In the genomic region with DNA sequence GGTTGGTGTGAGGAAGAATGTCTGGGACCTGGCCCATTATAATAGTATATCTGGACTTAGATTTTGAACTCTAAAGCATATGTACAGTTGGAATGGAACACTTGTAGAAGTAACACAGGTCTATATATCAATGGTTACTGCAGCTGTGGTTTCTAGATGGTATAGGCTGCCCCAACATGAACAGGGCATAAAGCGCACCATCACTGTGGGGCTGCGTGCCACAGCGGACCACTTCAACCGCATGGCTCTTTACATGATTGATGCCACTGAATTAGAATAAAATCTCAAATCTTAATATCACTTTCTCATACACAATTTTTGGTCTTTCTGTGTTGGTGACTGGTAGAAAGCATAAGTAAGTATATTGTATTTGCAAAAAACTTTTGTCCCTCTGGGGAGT, we compare ENCODE assay signal across 1 cellular context.
TF ChIP-seq lines count a peak whose summit lies in the region.

No MANE protein-coding gene starts in this region.

TF ChIP-seq in GM12878, 131 proteins besides CTCF, POLR2A, EP300 and RAD21:
- TF ChIP-seq, protein P1, sequence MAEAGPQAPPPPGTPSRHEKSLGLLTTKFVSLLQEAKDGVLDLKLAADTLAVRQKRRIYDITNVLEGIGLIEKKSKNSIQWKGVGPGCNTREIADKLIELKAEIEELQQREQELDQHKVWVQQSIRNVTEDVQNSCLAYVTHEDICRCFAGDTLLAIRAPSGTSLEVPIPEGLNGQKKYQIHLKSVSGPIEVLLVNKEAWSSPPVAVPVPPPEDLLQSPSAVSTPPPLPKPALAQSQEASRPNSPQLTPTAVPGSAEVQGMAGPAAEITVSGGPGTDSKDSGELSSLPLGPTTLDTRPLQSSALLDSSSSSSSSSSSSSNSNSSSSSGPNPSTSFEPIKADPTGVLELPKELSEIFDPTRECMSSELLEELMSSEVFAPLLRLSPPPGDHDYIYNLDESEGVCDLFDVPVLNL (IDR thresholded peaks at IDR 0.05; ENCODE audit: low read depth, low read length): no peak
- TF ChIP-seq, protein P2, sequence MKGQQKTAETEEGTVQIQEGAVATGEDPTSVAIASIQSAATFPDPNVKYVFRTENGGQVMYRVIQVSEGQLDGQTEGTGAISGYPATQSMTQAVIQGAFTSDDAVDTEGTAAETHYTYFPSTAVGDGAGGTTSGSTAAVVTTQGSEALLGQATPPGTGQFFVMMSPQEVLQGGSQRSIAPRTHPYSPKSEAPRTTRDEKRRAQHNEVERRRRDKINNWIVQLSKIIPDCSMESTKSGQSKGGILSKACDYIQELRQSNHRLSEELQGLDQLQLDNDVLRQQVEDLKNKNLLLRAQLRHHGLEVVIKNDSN (IDR thresholded peaks at IDR 0.05; ENCODE audit: borderline replicate concordance, extremely low read length, insufficient read depth, low read depth, low read length): no peak
- TF ChIP-seq MTA3 (IDR thresholded peaks at IDR 0.05; ENCODE audit: borderline replicate concordance, low read length) (no peak), RUNX3 (IDR thresholded peaks at IDR 0.05; ENCODE audit: low read length) (no peak), SP1 (IDR thresholded peaks at IDR 0.05; ENCODE audit: low read depth, low read length) (no peak), SUPT20H (IDR thresholded peaks at IDR 0.05; ENCODE audit: borderline replicate concordance, control insufficient read depth, low read depth, low read length) (no peak), BRCA1 (IDR thresholded peaks at IDR 0.05; ENCODE audit: low read depth, low read length) (no peak), MYB (IDR thresholded peaks at IDR 0.05; ENCODE audit: borderline replicate concordance, low read depth, low read length) (no peak), ZSCAN29 (IDR thresholded peaks at IDR 0.05) (no peak), ETV6 (conservative IDR thresholded peaks at IDR 0.05 in 1 of 2, IDR thresholded peaks at IDR 0.05 in 1 of 2; ENCODE audit: borderline replicate concordance in 1 of 2, low read depth in 1 of 2) (no peak), NFIC (IDR thresholded peaks at IDR 0.05; ENCODE audit: low read depth, low read length) (no peak), ZNF384 (IDR thresholded peaks at IDR 0.05; ENCODE audit: borderline replicate concordance, low read depth, low read length) (no peak), NR2C2 (IDR thresholded peaks at IDR 0.05; ENCODE audit: borderline replicate concordance, control insufficient read depth, insufficient read length, low read depth) (no peak), HDAC6 (IDR thresholded peaks at IDR 0.05; ENCODE audit: unreplicated experiment) (no peak)
- TF ChIP-seq, protein P3, sequence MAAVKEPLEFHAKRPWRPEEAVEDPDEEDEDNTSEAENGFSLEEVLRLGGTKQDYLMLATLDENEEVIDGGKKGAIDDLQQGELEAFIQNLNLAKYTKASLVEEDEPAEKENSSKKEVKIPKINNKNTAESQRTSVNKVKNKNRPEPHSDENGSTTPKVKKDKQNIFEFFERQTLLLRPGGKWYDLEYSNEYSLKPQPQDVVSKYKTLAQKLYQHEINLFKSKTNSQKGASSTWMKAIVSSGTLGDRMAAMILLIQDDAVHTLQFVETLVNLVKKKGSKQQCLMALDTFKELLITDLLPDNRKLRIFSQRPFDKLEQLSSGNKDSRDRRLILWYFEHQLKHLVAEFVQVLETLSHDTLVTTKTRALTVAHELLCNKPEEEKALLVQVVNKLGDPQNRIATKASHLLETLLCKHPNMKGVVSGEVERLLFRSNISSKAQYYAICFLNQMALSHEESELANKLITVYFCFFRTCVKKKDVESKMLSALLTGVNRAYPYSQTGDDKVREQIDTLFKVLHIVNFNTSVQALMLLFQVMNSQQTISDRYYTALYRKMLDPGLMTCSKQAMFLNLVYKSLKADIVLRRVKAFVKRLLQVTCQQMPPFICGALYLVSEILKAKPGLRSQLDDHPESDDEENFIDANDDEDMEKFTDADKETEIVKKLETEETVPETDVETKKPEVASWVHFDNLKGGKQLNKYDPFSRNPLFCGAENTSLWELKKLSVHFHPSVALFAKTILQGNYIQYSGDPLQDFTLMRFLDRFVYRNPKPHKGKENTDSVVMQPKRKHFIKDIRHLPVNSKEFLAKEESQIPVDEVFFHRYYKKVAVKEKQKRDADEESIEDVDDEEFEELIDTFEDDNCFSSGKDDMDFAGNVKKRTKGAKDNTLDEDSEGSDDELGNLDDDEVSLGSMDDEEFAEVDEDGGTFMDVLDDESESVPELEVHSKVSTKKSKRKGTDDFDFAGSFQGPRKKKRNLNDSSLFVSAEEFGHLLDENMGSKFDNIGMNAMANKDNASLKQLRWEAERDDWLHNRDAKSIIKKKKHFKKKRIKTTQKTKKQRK (IDR thresholded peaks at IDR 0.05; ENCODE audit: low read depth, low read length): no peak
- TF ChIP-seq, protein P4, sequence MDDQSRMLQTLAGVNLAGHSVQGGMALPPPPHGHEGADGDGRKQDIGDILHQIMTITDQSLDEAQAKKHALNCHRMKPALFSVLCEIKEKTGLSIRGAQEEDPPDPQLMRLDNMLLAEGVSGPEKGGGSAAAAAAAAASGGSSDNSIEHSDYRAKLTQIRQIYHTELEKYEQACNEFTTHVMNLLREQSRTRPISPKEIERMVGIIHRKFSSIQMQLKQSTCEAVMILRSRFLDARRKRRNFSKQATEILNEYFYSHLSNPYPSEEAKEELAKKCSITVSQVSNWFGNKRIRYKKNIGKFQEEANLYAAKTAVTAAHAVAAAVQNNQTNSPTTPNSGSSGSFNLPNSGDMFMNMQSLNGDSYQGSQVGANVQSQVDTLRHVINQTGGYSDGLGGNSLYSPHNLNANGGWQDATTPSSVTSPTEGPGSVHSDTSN (IDR thresholded peaks at IDR 0.05; ENCODE audit: insufficient replicate concordance, low read depth, low read length): no peak
- TF ChIP-seq, protein P5, sequence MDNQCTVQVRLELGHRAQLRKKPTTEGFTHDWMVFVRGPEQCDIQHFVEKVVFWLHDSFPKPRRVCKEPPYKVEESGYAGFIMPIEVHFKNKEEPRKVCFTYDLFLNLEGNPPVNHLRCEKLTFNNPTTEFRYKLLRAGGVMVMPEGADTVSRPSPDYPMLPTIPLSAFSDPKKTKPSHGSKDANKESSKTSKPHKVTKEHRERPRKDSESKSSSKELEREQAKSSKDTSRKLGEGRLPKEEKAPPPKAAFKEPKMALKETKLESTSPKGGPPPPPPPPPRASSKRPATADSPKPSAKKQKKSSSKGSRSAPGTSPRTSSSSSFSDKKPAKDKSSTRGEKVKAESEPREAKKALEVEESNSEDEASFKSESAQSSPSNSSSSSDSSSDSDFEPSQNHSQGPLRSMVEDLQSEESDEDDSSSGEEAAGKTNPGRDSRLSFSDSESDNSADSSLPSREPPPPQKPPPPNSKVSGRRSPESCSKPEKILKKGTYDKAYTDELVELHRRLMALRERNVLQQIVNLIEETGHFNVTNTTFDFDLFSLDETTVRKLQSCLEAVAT (IDR thresholded peaks at IDR 0.05): no peak
TF ChIP-seq in GM12878: peak in this region for 0.
